In the genomic region with DNA sequence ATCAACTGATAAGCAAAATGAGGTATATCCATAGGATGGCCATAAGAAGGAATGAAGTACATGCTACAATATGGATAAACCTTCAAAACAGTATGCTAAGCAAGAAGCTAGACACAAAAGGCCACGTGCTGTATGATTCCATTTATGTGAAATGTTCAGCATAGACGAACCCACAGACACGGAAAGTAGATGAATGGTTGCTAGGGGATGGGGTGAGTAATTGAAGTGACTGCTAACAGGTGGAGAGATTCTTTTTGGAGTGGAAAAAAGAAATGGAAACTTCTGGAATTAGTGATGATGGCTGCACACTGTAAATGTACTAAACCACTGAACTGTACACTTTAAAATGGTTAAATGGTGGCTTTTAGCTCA, we compare ENCODE assay signal across 9 cellular contexts. TPM values are rescaled to one million over a fixed set of nuclear protein-coding genes. Genes with fewer than 3 reads are reported as not detected.
DNase-seq lines count a peak whose midpoint lies in the region; ATAC-seq, FAIRE-seq and TF ChIP-seq lines count a peak whose summit lies in the region.
"Had no signal": no experiment of that assay in that cellular context is flagged by ENCODE, and none has a peak within 500 bp of the region (broad histone marks: within the 10 kb centered on the region; RNA-seq: fewer than 3 reads in every experiment).

No MANE protein-coding gene starts in this region.

- no peak for FAIRE-seq in small intestine (lab: Jason Lieb, UNC)

- H3K36me3 Mint-ChIP-seq in activated naive CD4-positive, alpha-beta T cell treated with anti-CD3 and anti-CD28 coated beads for 36 hours (ENCODE audit: low read depth): peaks cover 24% of the 10 kb centered on the region
- peaks cover 10% of the 10 kb centered on the region for H3K36me3 Mint-ChIP-seq in mesothelial cell of epicardium

- peaks cover 25 to 38% of the 10 kb centered on the region in 2 donors for H3K36me3 ChIP-seq in ascending aorta
- H3K36me3 ChIP-seq in tibial nerve: peaks cover 0 to 46% (median 0%) of the 10 kb centered on the region in 3 donors
- peaks cover 5 to 6% of the 10 kb centered on the region in 2 donors for H3K36me3 ChIP-seq in small intestine (ENCODE audit: control insufficient read depth in 2 of 2, insufficient read depth in 2 of 2, low read length in 2 of 2)

- no peak for TF ChIP-seq EP300 in tibial nerve (IDR thresholded peaks at IDR 0.05)

- peak overlapping the region; percentile 71 for H3K27ac Mint-ChIP-seq in activated naive CD4-positive, alpha-beta T cell treated with anti-CD3 and anti-CD28 coated beads for 36 hours
- H3K27ac Mint-ChIP-seq in mesothelial cell of epicardium: peak overlapping the region; percentile 47

- H3K4me1 ChIP-seq in ascending aorta: peaks cover 0 to 6% of the 10 kb centered on the region in 2 donors
- peaks cover 0 to 16% (median 4%) of the 10 kb centered on the region in 4 donors for H3K4me1 ChIP-seq in tibial nerve
- no peaks in the 10 kb centered on the region for H3K4me1 ChIP-seq in small intestine (ENCODE audit: control insufficient read depth in 2 of 2, insufficient read depth in 1 of 2, low read depth in 1 of 2, low read length in 1 of 2)

- intact Hi-C loops in activated naive CD4-positive, alpha-beta T cell treated with anti-CD3 and anti-CD28 coated beads for 36 hours (cut with micrococcal nuclease): loop anchor here (10.0 kb wide), 1 partner anchor 314 kb away; no protein-coding TSS in a partner anchor
- intact Hi-C loops in ascending aorta (cut with DNase I): no loop called here

- CTCF ChIA-PET in activated naive CD4-positive, alpha-beta T cell treated with anti-CD3 and anti-CD28 coated beads for 36 hours (lab: Charles Lee): interaction anchor here (0.9 kb wide), 1 partner anchor 10 kb away, joined by 4 read pairs; a partner anchor contains a TSS

- ATAC-seq in HG03135 (IDR thresholded peaks at IDR 0.05; ENCODE audit: unreplicated experiment): no peak

- WGBS in tibial nerve, 2 donors: 71 to 73% methylated on average over 3 of the region's 3 CpGs
- WGBS in small intestine, 3 donors: 80 to 88% (median 81%) methylated on average over 3 of the region's 3 CpGs

- H3K4me3 ChIP-seq in ascending aorta (peak overlapping the region; percentile 55 to 61), tibial nerve (peak overlapping the region in 2 of 4 donors; percentile 16 to 55), small intestine (ENCODE audit: low read depth in 1 of 2, low read length in 2 of 2) (no peak overlapping the region)

- H3K27ac ChIP-seq in ascending aorta (peak overlapping the region; percentile 49 to 52), tibial nerve (peak overlapping the region in 3 of 4 donors; percentile 48 to 72 (median 65)), small intestine (ENCODE audit: low read depth in 1 of 2, low read length in 1 of 2) (peak overlapping the region in 1 of 2 donors; percentile 35)

- H3K27me3 ChIP-seq in ascending aorta (no peaks in the 10 kb centered on the region), tibial nerve (no peaks in the 10 kb centered on the region), small intestine (ENCODE audit: control insufficient read depth in 2 of 2, insufficient read depth in 2 of 2, low read length in 2 of 2) (no peaks in the 10 kb centered on the region)

- no peaks in the 10 kb centered on the region for H3K9me3 Mint-ChIP-seq in activated naive CD4-positive, alpha-beta T cell treated with anti-CD3 and anti-CD28 coated beads for 36 hours
- no peaks in the 10 kb centered on the region for H3K9me3 Mint-ChIP-seq in mesothelial cell of epicardium

- TF ChIP-seq POLR2A in tibial nerve (IDR thresholded peaks at IDR 0.05): no peak

- peaks cover 45% of the 10 kb centered on the region for H3K4me1 Mint-ChIP-seq in activated naive CD4-positive, alpha-beta T cell treated with anti-CD3 and anti-CD28 coated beads for 36 hours (ENCODE audit: low read depth)
- H3K4me1 Mint-ChIP-seq in mesothelial cell of epicardium: peaks cover 12% of the 10 kb centered on the region

- H3K9me3 ChIP-seq in ascending aorta (no peaks in the 10 kb centered on the region), tibial nerve (no peaks in the 10 kb centered on the region), small intestine (ENCODE audit: control insufficient read depth, low read depth) (no peaks in the 10 kb centered on the region)

- TF ChIP-seq CTCF in ascending aorta (IDR thresholded peaks at IDR 0.05): no peak
- TF ChIP-seq CTCF in mesothelial cell of epicardium (IDR thresholded peaks at IDR 0.05; ENCODE audit: unreplicated experiment): no peak
- no peak for TF ChIP-seq CTCF in tibial nerve (IDR thresholded peaks at IDR 0.05)

- H3K4me3 Mint-ChIP-seq in activated naive CD4-positive, alpha-beta T cell treated with anti-CD3 and anti-CD28 coated beads for 36 hours: no peak overlapping the region
- peak overlapping the region; percentile 80 for H3K4me3 Mint-ChIP-seq in mesothelial cell of epicardium

- no peaks in the 10 kb centered on the region for H3K27me3 Mint-ChIP-seq in activated naive CD4-positive, alpha-beta T cell treated with anti-CD3 and anti-CD28 coated beads for 36 hours (ENCODE audit: low read depth)
- peaks cover 14% of the 10 kb centered on the region for H3K27me3 Mint-ChIP-seq in mesothelial cell of epicardium (ENCODE audit: low read depth)

- peak; percentile 21 for DNase-seq in activated naive CD4-positive, alpha-beta T cell treated with anti-CD3 and anti-CD28 coated beads for 36 hours
- DNase-seq in activated naive CD4-positive, alpha-beta T cell (lab: John Stamatoyannopoulos, UW): no peak
- DNase-seq in ascending aorta (ENCODE audit: low spot score in 2 of 2) (no peak), mesothelial cell of epicardium (ENCODE audit: low spot score in 2 of 2, unreplicated experiment in 2 of 2) (no peak), tibial nerve (ENCODE audit: low spot score in 2 of 2) (no peak), small intestine (no peak), T1000 (lab: John Stamatoyannopoulos, UW) (no peak)

RNA-seq across cellular contexts. Expression of a gene that starts 0.6 kb away (rescaled TPM):
- total RNA-seq in activated naive CD4-positive, alpha-beta T cell treated with anti-CD3 and anti-CD28 coated beads for 36 hours: under 1 TPM; 0.37 to 0.81 TPM
- total RNA-seq in ascending aorta: not detected
- total RNA-seq in mesothelial cell of epicardium: 0.74 to 1.1 TPM (median 0.80 TPM) in 3 replicates
- 1 to 10 TPM in 1 of 4 donors, under 1 TPM in 3; 0.22 to 2.2 (median 0.46) TPM for total RNA-seq in tibial nerve
- under 1 TPM; 0.04 to 0.67 (median 0.27) TPM for polyA plus RNA-seq in small intestine
- total RNA-seq: NCI-H460 had no signal

RNA-seq across cellular contexts. Expression of a gene that starts 10.7 kb away (rescaled TPM):
- total RNA-seq in activated naive CD4-positive, alpha-beta T cell treated with anti-CD3 and anti-CD28 coated beads for 36 hours: 10 to 100 TPM; 50.9 to 51.0 TPM
- total RNA-seq in ascending aorta: 57.6 TPM
- total RNA-seq in mesothelial cell of epicardium: 26.6 to 27.1 TPM (median 26.6 TPM) in 3 replicates
- 10 to 100 TPM; 15.5 to 42.0 (median 32.8) TPM for total RNA-seq in tibial nerve
- polyA plus RNA-seq in small intestine: 10 to 100 TPM; 17.0 to 27.1 (median 17.9) TPM

RNA-seq across cellular contexts. Expression of a gene that starts 11.0 kb away (rescaled TPM):
- total RNA-seq in activated naive CD4-positive, alpha-beta T cell treated with anti-CD3 and anti-CD28 coated beads for 36 hours: 10 to 100 TPM; 27.8 to 32.4 TPM
- total RNA-seq in ascending aorta (51.1 TPM), mesothelial cell of epicardium (41.9 to 48.0 TPM (median 45.8 TPM) in 3 replicates), tibial nerve (10 to 100 TPM; 36.6 to 74.4 (median 43.3) TPM)
- 1 to 10 TPM; 5.1 to 9.7 (median 8.4) TPM for polyA plus RNA-seq in small intestine

Comparison
In these comparisons a context has a peak if more than half of its experiments do, and no peak if none do; other contexts are left out.
1. H3K4me3 ChIP-seq: peak in ascending aorta (2 of 2); none in small intestine (0 of 2).